ENCODE assay signal across 8 cellular contexts in genomic region chr9:137406876-137407589, GRCh38. TPM values are rescaled to one million over a fixed set of nuclear protein-coding genes. Genes with fewer than 3 reads are reported as not detected.
DNase-seq lines count a peak whose midpoint lies in the region; ATAC-seq and TF ChIP-seq lines count a peak whose summit lies in the region.

No MANE protein-coding gene starts in this region.

- 5% methylated on average over 58 of the region's 63 CpGs; no CpG with 5 or more reads in 1 of the 2 donors for WGBS in body of pancreas, 2 donors

- peaks cover 15% of the 10 kb centered on the region for H3K4me1 ChIP-seq in CD8-positive, alpha-beta memory T cell (ENCODE audit: insufficient read depth, low read length)
- H3K4me1 ChIP-seq in body of pancreas (peaks cover 27% of the 10 kb centered on the region), iPS-15b (ENCODE audit: control insufficient read depth, insufficient read depth, low read length) (no peaks in the 10 kb centered on the region), skeletal muscle tissue (ENCODE audit: control insufficient read depth in 3 of 3, insufficient read depth in 3 of 3, low read length in 3 of 3) (peaks cover 5 to 25% (median 21%) of the 10 kb centered on the region in 3 donors)

- no peaks in the 10 kb centered on the region for H3K9me3 Mint-ChIP-seq in CD8-positive, alpha-beta memory T cell
- H3K9me3 Mint-ChIP-seq in T-helper 2 cell treated with Interferon-gamma antibody and Interleukin-4, amounts not matched to agents 5 μg/mL and 100 μg/mL, for 36 hours: no peaks in the 10 kb centered on the region

- no peak overlapping the region for H3K4me3 ChIP-seq in CD8-positive, alpha-beta memory T cell (ENCODE audit: low read length)
- H3K4me3 ChIP-seq in body of pancreas (no peak overlapping the region), iPS-15b (ENCODE audit: low read depth, low read length) (peak overlapping the region; percentile 26), skeletal muscle tissue (ENCODE audit: low read length in 3 of 3) (peak overlapping the region; percentile 14 to 69 (median 46))

- peak; percentile 64 to 91 (median 82) for TF ChIP-seq CTCF in body of pancreas (IDR thresholded peaks at IDR 0.05)

- peak in 4 of 5 donors; percentile 17 to 69 (median 32) for DNase-seq in CD8-positive, alpha-beta memory T cell
- peak; percentile 68 for DNase-seq in T-helper 2 cell treated with Interferon-gamma antibody and Interleukin-4, amounts not matched to agents 5 μg/mL and 100 μg/mL, for 36 hours (ENCODE audit: low spot score)
- peak; percentile 69 to 78 (median 76) for DNase-seq in body of pancreas

- CTCF ChIA-PET in CD8-positive, alpha-beta memory T cell (lab: Charles Lee): no interaction called here

- peak in 1 of 3 donors; percentile 26 for TF ChIP-seq POLR2A in body of pancreas (IDR thresholded peaks at IDR 0.05)

- H3K27me3 Mint-ChIP-seq in CD8-positive, alpha-beta memory T cell: peaks cover 0 to 2% of the 10 kb centered on the region in 2 donors
- peaks cover 3% of the 10 kb centered on the region for H3K27me3 Mint-ChIP-seq in T-helper 2 cell treated with Interferon-gamma antibody and Interleukin-4, amounts not matched to agents 5 μg/mL and 100 μg/mL, for 36 hours (ENCODE audit: low read depth)

- peaks cover 3 to 10% (median 4%) of the 10 kb centered on the region in 3 donors for H3K4me1 Mint-ChIP-seq in CD8-positive, alpha-beta memory T cell
- H3K4me1 Mint-ChIP-seq in T-helper 2 cell treated with Interferon-gamma antibody and Interleukin-4, amounts not matched to agents 5 μg/mL and 100 μg/mL, for 36 hours (ENCODE audit: low read depth): no peaks in the 10 kb centered on the region

- H3K27ac Mint-ChIP-seq in CD8-positive, alpha-beta memory T cell: no peak overlapping the region
- H3K27ac Mint-ChIP-seq in T-helper 2 cell treated with Interferon-gamma antibody and Interleukin-4, amounts not matched to agents 5 μg/mL and 100 μg/mL, for 36 hours: no peak overlapping the region

- ATAC-seq in HG03280 (IDR thresholded peaks at IDR 0.05; ENCODE audit: unreplicated experiment) (peak; percentile 62), body of pancreas (peak; percentile 81), GM18858 (IDR thresholded peaks at IDR 0.05; ENCODE audit: unreplicated experiment) (no peak), HG03520 (IDR thresholded peaks at IDR 0.05; ENCODE audit: unreplicated experiment) (no peak)

- no peaks in the 10 kb centered on the region for H3K27me3 ChIP-seq in CD8-positive, alpha-beta memory T cell (ENCODE audit: insufficient read depth, low read length, poor library complexity, severe bottlenecking)
- H3K27me3 ChIP-seq in body of pancreas (no peaks in the 10 kb centered on the region), iPS-15b (ENCODE audit: control insufficient read depth, insufficient read depth, low read length) (no peaks in the 10 kb centered on the region), skeletal muscle tissue (ENCODE audit: control insufficient read depth in 3 of 3, insufficient read depth in 3 of 3, low read length in 3 of 3) (no peaks in the 10 kb centered on the region)

- H3K27ac ChIP-seq in CD8-positive, alpha-beta memory T cell (ENCODE audit: low read depth, low read length): no peak overlapping the region
- H3K27ac ChIP-seq in body of pancreas: peak overlapping the region in 3 of 4 donors; percentile 46 to 63 (median 56)
- H3K27ac ChIP-seq in skeletal muscle tissue (ENCODE audit: low read depth, low read length): peak overlapping the region; percentile 36

- intact Hi-C loops in body of pancreas (cut with DNase I): loop anchor here (5.0 kb wide), 1 partner anchor 125 kb away; no protein-coding TSS in a partner anchor

- no peaks in the 10 kb centered on the region for H3K36me3 ChIP-seq in CD8-positive, alpha-beta memory T cell (ENCODE audit: insufficient read depth, low read length)
- no peaks in the 10 kb centered on the region for H3K36me3 ChIP-seq in body of pancreas (replicated peaks in 1 of 2; ENCODE audit: insufficient read depth in 1 of 2, low read depth in 2 of 2)
- H3K36me3 ChIP-seq in iPS-15b (ENCODE audit: control insufficient read depth, insufficient read depth, low read length): peaks cover 2% of the 10 kb centered on the region
- H3K36me3 ChIP-seq in skeletal muscle tissue (ENCODE audit: control insufficient read depth in 3 of 3, insufficient read depth in 3 of 3, low read length in 3 of 3): no peaks in the 10 kb centered on the region

- H3K9me3 ChIP-seq in CD8-positive, alpha-beta memory T cell (ENCODE audit: low read length): no peaks in the 10 kb centered on the region
- H3K9me3 ChIP-seq in body of pancreas: no peaks in the 10 kb centered on the region
- H3K9me3 ChIP-seq in iPS-15b (ENCODE audit: control insufficient read depth, insufficient read depth, low read length): no peaks in the 10 kb centered on the region
- H3K9me3 ChIP-seq in skeletal muscle tissue (ENCODE audit: control insufficient read depth in 3 of 3, low read length in 3 of 3): no peaks in the 10 kb centered on the region

- POLR2A ChIA-PET in CD8-positive, alpha-beta memory T cell (lab: Charles Lee): no interaction called here

- H3K36me3 Mint-ChIP-seq in CD8-positive, alpha-beta memory T cell: peaks cover 0 to 6% (median 6%) of the 10 kb centered on the region in 3 donors
- no peaks in the 10 kb centered on the region for H3K36me3 Mint-ChIP-seq in T-helper 2 cell treated with Interferon-gamma antibody and Interleukin-4, amounts not matched to agents 5 μg/mL and 100 μg/mL, for 36 hours (ENCODE audit: low read depth)

- no peak overlapping the region for H3K4me3 Mint-ChIP-seq in CD8-positive, alpha-beta memory T cell
- no peak overlapping the region for H3K4me3 Mint-ChIP-seq in T-helper 2 cell treated with Interferon-gamma antibody and Interleukin-4, amounts not matched to agents 5 μg/mL and 100 μg/mL, for 36 hours

- H3K9ac ChIP-seq in iPS-15b (ENCODE audit: low read depth, low read length) (no peak overlapping the region), skeletal muscle tissue (ENCODE audit: low read depth in 1 of 3, low read length in 3 of 3) (peak overlapping the region in 2 of 3 donors; percentile 62 to 69)

RNA-seq across cellular contexts. Expression of gene EXD3, which starts 15.9 kb away (rescaled TPM):
- 1 to 10 TPM; 4.8 to 6.6 TPM for total RNA-seq in CD8-positive, alpha-beta memory T cell
- polyA plus RNA-seq in CD8-positive, alpha-beta memory T cell: 6.7 TPM
- 10 to 100 TPM; 23.3 to 34.9 TPM for total RNA-seq in body of pancreas
- total RNA-seq in skeletal muscle tissue: 8.4 TPM

RNA-seq across cellular contexts. Expression of gene NOXA1, which starts 16.2 kb away (rescaled TPM):
- total RNA-seq in CD8-positive, alpha-beta memory T cell: under 1 TPM; 0.66 to 0.74 TPM
- polyA plus RNA-seq in CD8-positive, alpha-beta memory T cell: 1.3 TPM
- total RNA-seq in body of pancreas: 10 to 100 TPM in 1 of 2 donors, 1 to 10 TPM in 1; 7.3 to 12.9 TPM
- total RNA-seq in skeletal muscle tissue: 0.52 TPM

RNA-seq across cellular contexts. Expression of gene ENTPD8, which starts 34.1 kb away (rescaled TPM):
- total RNA-seq in CD8-positive, alpha-beta memory T cell: not detected
- polyA plus RNA-seq in CD8-positive, alpha-beta memory T cell: not detected
- total RNA-seq in body of pancreas: 1 to 10 TPM; 2.0 to 2.3 TPM
- total RNA-seq in skeletal muscle tissue: not detected

RNA-seq across cellular contexts. Expression of gene NSMF, which starts 52.1 kb away (rescaled TPM):
- total RNA-seq in CD8-positive, alpha-beta memory T cell: 10 to 100 TPM; 40.9 to 42.8 TPM
- 15.4 TPM for polyA plus RNA-seq in CD8-positive, alpha-beta memory T cell
- 10 to 100 TPM; 65.4 to 65.9 TPM for total RNA-seq in body of pancreas
- total RNA-seq in skeletal muscle tissue: 4.2 TPM

Comparison
In these comparisons a context has a peak if more than half of its experiments do, and no peak if none do; other contexts are left out.
1. H3K4me3 ChIP-seq: peak in iPS-15b (single experiment) and skeletal muscle tissue (3 of 3); none in CD8-positive, alpha-beta memory T cell (single experiment) and body of pancreas (0 of 2).
2. ATAC-seq: peak in HG03280 (single experiment) and body of pancreas (single experiment); none in GM18858 (single experiment) and HG03520 (single experiment).
3. Peak in every context shown above with its lines, with median percentiles within 50 percentile points of each other: DNase-seq.